In the genomic region with DNA sequence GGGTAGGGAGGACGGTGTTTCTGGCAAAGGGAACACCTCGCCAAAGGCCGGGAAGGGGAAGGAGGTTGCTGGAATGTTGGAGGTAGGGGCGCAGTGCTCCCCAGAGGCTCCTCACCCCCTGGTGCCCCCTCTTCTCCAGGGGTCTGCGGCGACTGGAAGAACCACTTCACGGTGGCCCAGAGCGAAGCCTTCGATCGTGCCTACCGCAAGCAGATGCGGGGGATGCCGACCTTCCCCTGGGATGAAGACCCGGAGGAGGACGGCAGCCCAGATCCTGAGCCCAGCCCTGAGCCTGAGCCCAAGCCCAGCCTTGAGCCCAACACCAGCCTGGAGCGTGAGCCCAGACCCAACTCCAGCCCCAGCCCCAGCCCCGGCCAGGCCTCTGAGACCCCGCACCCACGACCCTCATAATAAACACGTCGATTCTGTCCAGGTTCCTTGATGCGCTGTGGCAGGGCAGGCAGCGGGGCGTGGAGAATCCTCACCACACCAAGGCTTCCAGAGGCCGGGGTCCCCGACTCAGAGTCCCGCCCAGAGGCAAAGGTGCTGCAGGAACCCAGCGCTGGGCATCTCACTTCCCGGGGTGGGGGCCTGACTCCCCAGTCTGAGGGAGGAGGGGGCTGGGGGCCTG, we compare ENCODE assay signal across 1 cellular context.
A peak's percentile ranks its signal among the peaks of the same experiment; 100 is the strongest.
TF ChIP-seq lines count a peak whose summit lies in the region.

No MANE protein-coding gene starts in this region.

TF ChIP-seq in WTC11, 78 proteins besides CTCF, POLR2A, EP300 and RAD21 (continued from another document):
- TF ChIP-seq, protein P1, sequence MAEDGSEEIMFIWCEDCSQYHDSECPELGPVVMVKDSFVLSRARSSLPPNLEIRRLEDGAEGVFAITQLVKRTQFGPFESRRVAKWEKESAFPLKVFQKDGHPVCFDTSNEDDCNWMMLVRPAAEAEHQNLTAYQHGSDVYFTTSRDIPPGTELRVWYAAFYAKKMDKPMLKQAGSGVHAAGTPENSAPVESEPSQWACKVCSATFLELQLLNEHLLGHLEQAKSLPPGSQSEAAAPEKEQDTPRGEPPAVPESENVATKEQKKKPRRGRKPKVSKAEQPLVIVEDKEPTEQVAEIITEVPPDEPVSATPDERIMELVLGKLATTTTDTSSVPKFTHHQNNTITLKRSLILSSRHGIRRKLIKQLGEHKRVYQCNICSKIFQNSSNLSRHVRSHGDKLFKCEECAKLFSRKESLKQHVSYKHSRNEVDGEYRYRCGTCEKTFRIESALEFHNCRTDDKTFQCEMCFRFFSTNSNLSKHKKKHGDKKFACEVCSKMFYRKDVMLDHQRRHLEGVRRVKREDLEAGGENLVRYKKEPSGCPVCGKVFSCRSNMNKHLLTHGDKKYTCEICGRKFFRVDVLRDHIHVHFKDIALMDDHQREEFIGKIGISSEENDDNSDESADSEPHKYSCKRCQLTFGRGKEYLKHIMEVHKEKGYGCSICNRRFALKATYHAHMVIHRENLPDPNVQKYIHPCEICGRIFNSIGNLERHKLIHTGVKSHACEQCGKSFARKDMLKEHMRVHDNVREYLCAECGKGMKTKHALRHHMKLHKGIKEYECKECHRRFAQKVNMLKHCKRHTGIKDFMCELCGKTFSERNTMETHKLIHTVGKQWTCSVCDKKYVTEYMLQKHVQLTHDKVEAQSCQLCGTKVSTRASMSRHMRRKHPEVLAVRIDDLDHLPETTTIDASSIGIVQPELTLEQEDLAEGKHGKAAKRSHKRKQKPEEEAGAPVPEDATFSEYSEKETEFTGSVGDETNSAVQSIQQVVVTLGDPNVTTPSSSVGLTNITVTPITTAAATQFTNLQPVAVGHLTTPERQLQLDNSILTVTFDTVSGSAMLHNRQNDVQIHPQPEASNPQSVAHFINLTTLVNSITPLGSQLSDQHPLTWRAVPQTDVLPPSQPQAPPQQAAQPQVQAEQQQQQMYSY (CRISPR knock-in tag; IDR thresholded peaks at IDR 0.05) = peak; percentile 33; the same call in 1 of the 2 replicates
